8 cellular contexts compared by ENCODE assay signal in the genomic region with DNA sequence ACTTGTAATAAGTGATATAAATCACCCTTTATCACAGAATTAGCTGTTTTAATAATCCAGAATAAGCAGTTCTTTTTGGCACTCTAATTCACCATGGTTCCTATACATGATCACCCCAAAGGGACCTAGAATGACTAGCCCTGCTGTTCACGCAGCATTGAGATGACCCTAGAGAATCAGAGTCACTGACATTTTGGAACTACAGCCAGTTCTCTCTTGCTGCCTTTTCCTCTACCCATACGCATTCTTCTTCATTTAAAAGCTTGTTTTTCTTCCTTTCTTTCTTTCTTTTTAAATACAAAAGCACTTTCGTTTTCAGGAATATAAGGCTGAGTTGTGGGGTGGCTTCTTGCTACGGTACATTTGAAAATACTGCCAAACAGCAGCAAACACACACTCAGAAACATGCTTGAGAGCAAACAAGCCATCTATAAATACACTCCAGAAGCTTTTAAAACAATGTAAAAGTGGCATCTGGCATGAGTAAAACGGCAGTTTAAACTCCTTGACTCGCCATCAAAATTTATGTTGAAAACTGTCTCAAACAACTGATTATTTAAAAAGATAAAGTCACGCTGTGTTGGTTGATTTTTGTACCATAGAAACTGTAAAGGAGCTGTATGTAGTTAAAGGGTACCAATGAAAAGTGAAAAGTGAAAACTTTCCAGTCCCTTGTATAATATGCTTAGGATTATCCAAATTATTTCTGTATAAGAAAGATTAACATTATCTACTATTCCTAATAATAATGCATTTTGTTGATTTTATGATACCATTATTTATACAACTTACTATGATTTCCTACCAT.
DNase-seq lines count a peak whose midpoint lies in the region; ATAC-seq and TF ChIP-seq lines count a peak whose summit lies in the region.

No MANE protein-coding gene starts in this region.

- peaks cover 3 to 13% of the 10 kb centered on the region in 2 donors for H3K4me1 Mint-ChIP-seq in stimulated activated naive B cell treated with anti-CD40 and anti-IgM and Interleukin-4, amounts not matched to agents 10 μg/mL and 1 μg/mL and 100 μg/mL, for 72 hours

- no peak overlapping the region for H3K27ac ChIP-seq in PC-9

- peak overlapping the region; percentile 15; the same call in 1 of the 2 replicates for H3K4me2 ChIP-seq in PC-9

- H3K4me3 ChIP-seq in PC-9: no peak overlapping the region

- no peaks in the 10 kb centered on the region for H3K79me2 ChIP-seq in PC-9 (ENCODE audit: low read depth)

- H3K9me2 ChIP-seq in PC-9 (ENCODE audit: insufficient read depth): no peaks in the 10 kb centered on the region

- no peaks in the 10 kb centered on the region for H3K4me1 ChIP-seq in PC-9 (replicated peaks; ENCODE audit: insufficient read depth)

- DNase-seq in NCI-H2029 treated with DMSO at 0.1 percent for 48 hours (lab: John Stamatoyannopoulos, UW): peak; percentile 22
- no peak for DNase-seq in NCI-H2029 (lab: John Stamatoyannopoulos, UW)
- no peak for DNase-seq in PC-9
- no peak for DNase-seq in Right ventricle myocardium superior
- DNase-seq in stimulated activated naive B cell treated with anti-CD40 and anti-IgM and Interleukin-4, amounts not matched to agents 10 μg/mL and 1 μg/mL and 100 μg/mL, for 72 hours: no peak
- no peak for DNase-seq in activated CD4-positive, alpha-beta T cell treated with anti-CD3 and anti-CD28 coated beads, Interleukin-2, amount 50 U/mL, for 1 hour
- no peak for DNase-seq in NCI-H2196 (lab: John Stamatoyannopoulos, UW; ENCODE audit: unreplicated experiment)
- DNase-seq in stimulated activated CD4-positive, alpha-beta T cell treated with anti-CD3 and anti-CD28 coated beads, Interleukin-2, amount 100 ng/mL, for 48 hours: no peak

- peak; percentile 63 for ATAC-seq in Right ventricle myocardium superior (ENCODE audit: poor library complexity)
- peak; percentile 71 to 85 for ATAC-seq in stimulated activated naive B cell treated with anti-CD40 and anti-IgM and Interleukin-4, amounts not matched to agents 10 μg/mL and 1 μg/mL and 100 μg/mL, for 72 hours (replicated peaks)

- no peak for TF ChIP-seq CTCF in PC-9 (conservative IDR thresholded peaks at IDR 0.05)

- BruUV-seq in PC-9 (replicated peaks; lab: Mats Ljungman, UMichigan): no TSS peak

- intact Hi-C loops in PC-9 (cut with micrococcal nuclease; ENCODE audit: unreplicated experiment): no loop called here
- intact Hi-C loops in Right ventricle myocardium superior (cut with DNase I): no loop called here

- H3K36me3 Mint-ChIP-seq in stimulated activated naive B cell treated with anti-CD40 and anti-IgM and Interleukin-4, amounts not matched to agents 10 μg/mL and 1 μg/mL and 100 μg/mL, for 72 hours: no peaks in the 10 kb centered on the region

- H3F3A ChIP-seq in PC-9 (ENCODE audit: insufficient read depth, low read depth): no peaks in the 10 kb centered on the region

- no peaks in the 10 kb centered on the region for H3K27me3 ChIP-seq in PC-9 (ENCODE audit: insufficient read depth, low read depth)

- no peaks in the 10 kb centered on the region for H3K36me3 ChIP-seq in PC-9 (ENCODE audit: low read depth)

- H3K27ac Mint-ChIP-seq in stimulated activated naive B cell treated with anti-CD40 and anti-IgM and Interleukin-4, amounts not matched to agents 10 μg/mL and 1 μg/mL and 100 μg/mL, for 72 hours: peak overlapping the region; percentile 86

- no peaks in the 10 kb centered on the region for H3K9me3 ChIP-seq in PC-9 (ENCODE audit: insufficient read depth, low read depth)

- H3K4me3 Mint-ChIP-seq in stimulated activated naive B cell treated with anti-CD40 and anti-IgM and Interleukin-4, amounts not matched to agents 10 μg/mL and 1 μg/mL and 100 μg/mL, for 72 hours: peak overlapping the region; percentile 78 to 80

- CTCF ChIA-PET in PC-9 (lab: Charles Lee): no interaction called here

- POLR2A ChIA-PET in PC-9 (lab: Charles Lee; ENCODE audit: unreplicated experiment): interaction anchor here (0.7 kb wide), 1 partner anchor 54 kb away, joined by 4 read pairs; no protein-coding TSS in a partner anchor

- peak overlapping the region; percentile 46 for H2AFZ ChIP-seq in PC-9

- H4K20me1 ChIP-seq in PC-9 (ENCODE audit: insufficient read depth): no peaks in the 10 kb centered on the region

- H3K27me3 Mint-ChIP-seq in stimulated activated naive B cell treated with anti-CD40 and anti-IgM and Interleukin-4, amounts not matched to agents 10 μg/mL and 1 μg/mL and 100 μg/mL, for 72 hours: no peaks in the 10 kb centered on the region

- H3K9me3 Mint-ChIP-seq in stimulated activated naive B cell treated with anti-CD40 and anti-IgM and Interleukin-4, amounts not matched to agents 10 μg/mL and 1 μg/mL and 100 μg/mL, for 72 hours: no peaks in the 10 kb centered on the region
